8 cellular contexts compared by ENCODE assay signal in genomic region chr3:131026321-131027151, GRCh38. TPM values are rescaled to one million over a fixed set of nuclear protein-coding genes. Genes with fewer than 3 reads are reported as not detected.
A peak's percentile ranks its signal among the peaks of the same experiment; 100 is the strongest.
DNase-seq lines count a peak whose midpoint lies in the region; ATAC-seq lines count a peak whose summit lies in the region.

Gene ASTE1, minus strand, starts transcription at chr3:131026825. Its CDS starts 1,519 bp downstream, at chr3:131025306.
Gene NEK11, plus strand, starts transcription at chr3:131026877. Its CDS starts 2,832 bp downstream, at chr3:131029709.

- peak; percentile 98 for ATAC-seq in GM19043 (IDR thresholded peaks at IDR 0.05; ENCODE audit: low read depth, unreplicated experiment)
- peak; percentile 99 for ATAC-seq in HG03354 (IDR thresholded peaks at IDR 0.05; ENCODE audit: poor library complexity, severe bottlenecking, unreplicated experiment)

- DNase-seq in AG20443 (ENCODE audit: low spot score), result peak; percentile 94
- DNase-seq in NCI-H446 (lab: John Stamatoyannopoulos, UW), result peak; percentile 82 to 89
- peak; percentile 89 for DNase-seq in activated CD4-positive, CD25-positive, alpha-beta regulatory T cell treated with anti-CD3 and anti-CD28 coated beads, Interleukin-2, amount 50 U/mL, for 72 hours
- DNase-seq in cerebellum (ENCODE audit: low spot score), result peak; percentile 85
- peak; percentile 82 for DNase-seq in kidney glomerular epithelial cell (lab: John Stamatoyannopoulos, UW)
- peak; percentile 74 to 78 for DNase-seq in stimulated activated CD4-positive, alpha-beta T cell treated with anti-CD3 and anti-CD28 coated beads, Interleukin-1b, Interleukin-23, amount 100 ng/mL, for 1 hour (ENCODE audit: low read depth in 2 of 2)

RNA-seq across cellular contexts. Expression of gene ASTE1, which starts in this region (rescaled TPM):
- total RNA-seq in cerebellum, result 9.3 TPM

RNA-seq across cellular contexts. Expression of gene NEK11, which starts in this region (rescaled TPM):
- total RNA-seq in cerebellum, result 24.5 TPM

Comparison
In these comparisons a context has a peak if more than half of its experiments do, and no peak if none do; other contexts are left out.
1. Peak in every context shown above with its lines: DNase-seq and ATAC-seq.